22 cellular contexts compared by ENCODE assay signal in the genomic region with DNA sequence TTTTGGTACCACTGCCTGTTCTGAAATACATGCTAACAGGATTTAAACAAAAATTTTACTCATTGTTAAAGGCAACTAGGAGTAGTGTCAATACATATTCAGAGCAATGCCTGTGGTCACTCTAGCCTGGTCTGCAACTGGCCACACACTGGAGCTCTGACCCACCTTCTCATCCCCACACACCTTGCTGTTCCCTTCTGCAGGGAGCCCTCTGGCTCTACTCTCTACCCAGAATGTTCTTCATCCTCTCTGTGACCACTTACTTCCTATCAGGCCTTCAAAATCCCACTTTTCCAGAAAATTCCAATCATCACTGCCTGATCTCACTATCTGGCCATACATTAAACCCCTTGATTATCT.
DNase-seq lines count a peak whose midpoint lies in the region; ATAC-seq and TF ChIP-seq lines count a peak whose summit lies in the region.
"Had no signal": no experiment of that assay in that cellular context is flagged by ENCODE, and none has a peak within 500 bp of the region (broad histone marks: within the 10 kb centered on the region; RNA-seq: fewer than 3 reads in every experiment).

No MANE protein-coding gene starts in this region.

- H2AFZ ChIP-seq in PC-3 (ENCODE audit: low read length): no peak overlapping the region

- no peak overlapping the region for H3K4me3 ChIP-seq in PC-3 (ENCODE audit: low read length)
- H3K4me3 ChIP-seq: gastroesophageal sphincter, HAP-1, SJSA1, vagina had no signal

- no peak overlapping the region for H3K4me2 ChIP-seq in PC-3 (ENCODE audit: low read length)

- no peak overlapping the region for H3K9ac ChIP-seq in PC-3 (ENCODE audit: low read length)

- H3K9me2 ChIP-seq in PC-3 (replicated peaks; ENCODE audit: low read length): no peaks in the 10 kb centered on the region

- H3K9me3 Mint-ChIP-seq in activated T-cell treated with anti-CD3 and anti-CD28 coated beads, Interleukin-2, amount 50 U/mL, for 24 hours: no peaks in the 10 kb centered on the region
- H3K9me3 Mint-ChIP-seq in chondrocyte (ENCODE audit: low read depth): peaks cover 5% of the 10 kb centered on the region
- H3K9me3 Mint-ChIP-seq in neural crest cell: peaks cover 3% of the 10 kb centered on the region

- H3K27ac Mint-ChIP-seq in activated T-cell treated with anti-CD3 and anti-CD28 coated beads, Interleukin-2, amount 50 U/mL, for 24 hours: peak overlapping the region; percentile 76
- peak overlapping the region; percentile 9 for H3K27ac Mint-ChIP-seq in chondrocyte (ENCODE audit: unreplicated experiment)
- peak overlapping the region; percentile 76 for H3K27ac Mint-ChIP-seq in neural crest cell (ENCODE audit: unreplicated experiment)
- H3K27ac Mint-ChIP-seq: B cell had no signal

- peaks cover 9% of the 10 kb centered on the region for H3K4me1 ChIP-seq in PC-3 (ENCODE audit: insufficient read depth, low read length)
- H3K4me1 ChIP-seq: HAP-1, SJSA1, vagina had no signal

- H3K36me3 Mint-ChIP-seq in activated T-cell treated with anti-CD3 and anti-CD28 coated beads, Interleukin-2, amount 50 U/mL, for 24 hours (ENCODE audit: low read depth): peaks cover 89% of the 10 kb centered on the region
- peaks cover 26% of the 10 kb centered on the region for H3K36me3 Mint-ChIP-seq in chondrocyte (ENCODE audit: low read depth)
- peaks cover 19% of the 10 kb centered on the region for H3K36me3 Mint-ChIP-seq in neural crest cell (ENCODE audit: low read depth)

- H3K4me3 Mint-ChIP-seq in activated T-cell treated with anti-CD3 and anti-CD28 coated beads, Interleukin-2, amount 50 U/mL, for 24 hours: no peak overlapping the region
- H3K4me3 Mint-ChIP-seq in chondrocyte (ENCODE audit: unreplicated experiment) (no peak overlapping the region), neural crest cell (no peak overlapping the region)
- H3K4me3 Mint-ChIP-seq: B cell had no signal

- H3K9me3 ChIP-seq in PC-3 (ENCODE audit: low read length): no peaks in the 10 kb centered on the region
- H3K9me3 ChIP-seq: gastroesophageal sphincter, HAP-1, SJSA1, vagina had no signal

- peaks cover 9% of the 10 kb centered on the region; the same call in 1 of the 2 replicates for H3K36me3 ChIP-seq in PC-3 (ENCODE audit: low read depth, low read length)

- H3K27ac ChIP-seq in PC-3 (ENCODE audit: low read length): no peak overlapping the region
- H3K27ac ChIP-seq: gastroesophageal sphincter, SJSA1, vagina had no signal

- ATAC-seq in PC-3: 0 out of 2 replicates have a peak, but pooled peaks have one; percentile 24
- no peak for ATAC-seq in HG03135 (IDR thresholded peaks at IDR 0.05; ENCODE audit: unreplicated experiment)
- no peak for ATAC-seq in HG03457 (IDR thresholded peaks at IDR 0.05; ENCODE audit: unreplicated experiment)
- ATAC-seq: gastroesophageal sphincter; stimulated activated naive CD8-positive, alpha-beta T cell treated with anti-CD3 and anti-CD28 coated beads, Interleukin-15, Interleukin-2, amounts not matched to agents 100 U/mL and 50 U/mL, for 24 hours had no signal

- no peak for DNase-seq in activated T-cell treated with anti-CD3 and anti-CD28 coated beads, Interleukin-2, amount 50 U/mL, for 24 hours
- DNase-seq in activated T-cell treated with anti-CD3 and anti-CD28 coated beads, Interleukin-2, amount 50 U/mL, for 1 hour: no peak
- DNase-seq in PC-3 (no peak), chondrocyte (ENCODE audit: low spot score) (no peak), neural crest cell (ENCODE audit: low read depth, low spot score) (no peak), NOMO-1 treated with DMSO at 0.1 percent for 48 hours (lab: John Stamatoyannopoulos, UW; ENCODE audit: unreplicated experiment) (no peak)
- DNase-seq: activated CD4-positive, alpha-beta T cell treated with anti-CD3 and anti-CD28 coated beads for 1 hour; DMS53; KBM-7; NCI-H1105 treated with DMSO at 0.1 percent for 48 hours; NCI-H2029 treated with DMSO at 0.1 percent for 48 hours; NCI-H2227 treated with DMSO at 0.1 percent for 48 hours; NCI-H69; occipital lobe; stimulated activated naive CD8-positive, alpha-beta T cell treated with anti-CD3 and anti-CD28 coated beads, Interleukin-15, Interleukin-2, amounts not matched to agents 100 U/mL and 50 U/mL, for 24 hours had no signal

- TF ChIP-seq CTCF in PC-3 (conservative IDR thresholded peaks at IDR 0.05; ENCODE audit: low read depth, low read length): no peak
- TF ChIP-seq CTCF in chondrocyte (IDR thresholded peaks at IDR 0.05): no peak
- no peak for TF ChIP-seq CTCF in neural crest cell (conservative IDR thresholded peaks at IDR 0.05)

- no peaks in the 10 kb centered on the region for H3K27me3 Mint-ChIP-seq in activated T-cell treated with anti-CD3 and anti-CD28 coated beads, Interleukin-2, amount 50 U/mL, for 24 hours
- H3K27me3 Mint-ChIP-seq in chondrocyte (ENCODE audit: low read depth): no peaks in the 10 kb centered on the region
- H3K27me3 Mint-ChIP-seq in neural crest cell (ENCODE audit: low read depth): no peaks in the 10 kb centered on the region
- H3K27me3 Mint-ChIP-seq: B cell had no signal

- POLR2A ChIA-PET in PC-3 (lab: Charles Lee; ENCODE audit: unreplicated experiment): interaction anchor here (0.6 kb wide), 1 partner anchor 13 kb away, joined by 3 read pairs; no protein-coding TSS in a partner anchor

- peaks cover 27% of the 10 kb centered on the region for H3K4me1 Mint-ChIP-seq in activated T-cell treated with anti-CD3 and anti-CD28 coated beads, Interleukin-2, amount 50 U/mL, for 24 hours (ENCODE audit: low read depth)
- H3K4me1 Mint-ChIP-seq in chondrocyte (ENCODE audit: low read depth): peaks cover 4% of the 10 kb centered on the region
- peaks cover 12% of the 10 kb centered on the region for H3K4me1 Mint-ChIP-seq in neural crest cell

- CTCF ChIA-PET in PC-3 (lab: Charles Lee): no interaction called here

- no peaks in the 10 kb centered on the region; the same call in 1 of the 2 replicates for H4K20me1 ChIP-seq in PC-3 (ENCODE audit: low read length)

- intact Hi-C loops in PC-3 (cut with micrococcal nuclease): no loop called here

- no peaks in the 10 kb centered on the region for H3F3A ChIP-seq in PC-3 (ENCODE audit: low read length, unreplicated experiment)

- BruUV-seq in PC-3 (replicated peaks; lab: Mats Ljungman, UMichigan): no TSS peak

- no peaks in the 10 kb centered on the region for H3K79me2 ChIP-seq in PC-3 (ENCODE audit: low read length)

- no peaks in the 10 kb centered on the region for H3K27me3 ChIP-seq in PC-3 (ENCODE audit: low read length)
- H3K27me3 ChIP-seq: gastroesophageal sphincter, SJSA1, vagina had no signal

Comparison
In these comparisons a context has a peak if more than half of its experiments do, and no peak if none do; other contexts are left out.
1. H3K27ac Mint-ChIP-seq: peak in every context shown above with its lines; median percentile 76 in activated T-cell treated with anti-CD3 and anti-CD28 coated beads, Interleukin-2, amount 50 U/mL, for 24 hours; 76 in neural crest cell; 9 in chondrocyte.